ENCODE assay signal across 1 cellular context in genomic region chr3:145333931-145334330, GRCh38.
TF ChIP-seq lines count a peak whose summit lies in the region.

No MANE protein-coding gene starts in this region.

TF ChIP-seq in WTC11, 78 proteins besides CTCF, POLR2A, EP300 and RAD21 (continued from another document):
- TF ChIP-seq, protein P1, sequence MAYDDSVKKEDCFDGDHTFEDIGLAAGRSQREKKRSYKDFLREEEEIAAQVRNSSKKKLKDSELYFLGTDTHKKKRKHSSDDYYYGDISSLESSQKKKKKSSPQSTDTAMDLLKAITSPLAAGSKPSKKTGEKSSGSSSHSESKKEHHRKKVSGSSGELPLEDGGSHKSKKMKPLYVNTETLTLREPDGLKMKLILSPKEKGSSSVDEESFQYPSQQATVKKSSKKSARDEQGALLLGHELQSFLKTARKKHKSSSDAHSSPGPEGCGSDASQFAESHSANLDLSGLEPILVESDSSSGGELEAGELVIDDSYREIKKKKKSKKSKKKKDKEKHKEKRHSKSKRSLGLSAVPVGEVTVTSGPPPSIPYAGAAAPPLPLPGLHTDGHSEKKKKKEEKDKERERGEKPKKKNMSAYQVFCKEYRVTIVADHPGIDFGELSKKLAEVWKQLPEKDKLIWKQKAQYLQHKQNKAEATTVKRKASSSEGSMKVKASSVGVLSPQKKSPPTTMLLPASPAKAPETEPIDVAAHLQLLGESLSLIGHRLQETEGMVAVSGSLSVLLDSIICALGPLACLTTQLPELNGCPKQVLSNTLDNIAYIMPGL (CRISPR knock-in tag; IDR thresholded peaks at IDR 0.05) = no peak
- no peak for TF ChIP-seq RORB (CRISPR knock-in tag; IDR thresholded peaks at IDR 0.05)
